ENCODE assay signal across 17 cellular contexts in genomic region chr16:80300876-80301275, GRCh38.
DNase-seq lines count a peak whose midpoint lies in the region; ATAC-seq, FAIRE-seq and TF ChIP-seq lines count a peak whose summit lies in the region.
"Had no signal": no experiment of that assay in that cellular context is flagged by ENCODE, and none has a peak within 500 bp of the region (broad histone marks: within the 10 kb centered on the region; RNA-seq: fewer than 3 reads in every experiment).

No MANE protein-coding gene starts in this region.

- H3K27me3 Mint-ChIP-seq in Caco-2 (ENCODE audit: insufficient read depth, unreplicated experiment): no peaks in the 10 kb centered on the region
- H3K27me3 Mint-ChIP-seq in osteocyte (ENCODE audit: unreplicated experiment): no peaks in the 10 kb centered on the region
- peaks cover 9 to 15% of the 10 kb centered on the region in 2 donors for H3K27me3 Mint-ChIP-seq in T-cell
- no peaks in the 10 kb centered on the region for H3K27me3 Mint-ChIP-seq in glutamatergic neuron (ENCODE audit: unreplicated experiment)
- H3K27me3 Mint-ChIP-seq: activated CD4-positive, alpha-beta T cell treated with anti-CD3 and anti-CD28 coated beads, Interleukin-2, amount 10 ng/mL, durations not matched to agents 7 days and 5 days had no signal

- peak overlapping the region; percentile 65 for H3K27ac Mint-ChIP-seq in Caco-2 (ENCODE audit: unreplicated experiment)
- peak overlapping the region; percentile 65 for H3K27ac Mint-ChIP-seq in osteocyte (ENCODE audit: unreplicated experiment)
- H3K27ac Mint-ChIP-seq in T-cell: no peak overlapping the region
- H3K27ac Mint-ChIP-seq in stimulated activated effector memory CD8-positive, alpha-beta T cell treated with anti-CD3 and anti-CD28 coated beads, Interleukin-12 subunit alpha, Interleukin-12 subunit beta, amount 100 ng/mL, for 72 hours: no peak overlapping the region
- H3K27ac Mint-ChIP-seq in glutamatergic neuron (ENCODE audit: unreplicated experiment): no peak overlapping the region
- H3K27ac Mint-ChIP-seq: activated CD4-positive, alpha-beta T cell treated with anti-CD3 and anti-CD28 coated beads, Interleukin-2, amount 10 ng/mL, durations not matched to agents 7 days and 5 days; activated T-helper 1 cell treated with anti-CD3 and anti-CD28 coated beads, Interleukin-12 subunit alpha, Interleukin-12 subunit beta, Interleukin-2, Interleukin-4 antibody, amounts not matched to agents 30 ng/mL and 10 ng/mL and 1 ng/mL, durations not matched to agents 14 hours and 24 hours and 36 hours had no signal

- TF ChIP-seq CTCF in Caco-2 (IDR thresholded peaks at IDR 0.05; ENCODE audit: insufficient read depth in 1 of 2, low read depth in 1 of 2, low read length in 1 of 2, severe bottlenecking in 1 of 2, unreplicated experiment in 1 of 2) (no peak), epithelial cell of proximal tubule (conservative IDR thresholded peaks at IDR 0.05; ENCODE audit: low read depth, low read length) (no peak), osteocyte (IDR thresholded peaks at IDR 0.05) (no peak), glutamatergic neuron (IDR thresholded peaks at IDR 0.05; ENCODE audit: partially characterized antibody, unreplicated experiment) (no peak)

- DNase-seq in Caco-2 (peak in 1 of 2 experiments; percentile 26), RCC 7860 (ENCODE audit: low spot score) (peak; percentile 89), epithelial cell of proximal tubule (ENCODE audit: low read depth) (peak; percentile 46), osteocyte (ENCODE audit: extremely low spot score, unreplicated experiment) (no peak), T-cell (no peak), glutamatergic neuron (no peak)
- no peak for DNase-seq in activated CD8-positive, alpha-beta memory T cell treated with anti-CD3 and anti-CD28 coated beads, Interleukin-2, amount 50 U/mL, for 4 hours
- no peak for DNase-seq in stimulated activated effector memory CD8-positive, alpha-beta T cell treated with anti-CD3 and anti-CD28 coated beads, Interleukin-12 subunit alpha, Interleukin-12 subunit beta, amount 100 ng/mL, for 72 hours (ENCODE audit: low spot score in 2 of 2)
- DNase-seq: activated CD4-positive, alpha-beta T cell treated with anti-CD3 and anti-CD28 coated beads, Interleukin-2, amount 10 ng/mL, durations not matched to agents 7 days and 5 days; COR-L47; erythroblast; KBM-7; NCI-H1694; NCI-H526; stimulated activated CD4-positive, alpha-beta T cell treated with anti-CD3 and anti-CD28 coated beads, Interleukin-4, amount 100 ng/mL, for 4 hours; stimulated activated naive CD8-positive, alpha-beta T cell treated with anti-CD3 and anti-CD28 coated beads, Interleukin-15, Interleukin-2, amounts not matched to agents 100 U/mL and 50 U/mL, for 24 hours had no signal

- H3K4me1 Mint-ChIP-seq in Caco-2 (ENCODE audit: low read depth, unreplicated experiment) (peaks cover 60% of the 10 kb centered on the region), osteocyte (ENCODE audit: unreplicated experiment) (peaks cover 42% of the 10 kb centered on the region), T-cell (no peaks in the 10 kb centered on the region), glutamatergic neuron (ENCODE audit: low read depth, unreplicated experiment) (peaks cover 7% of the 10 kb centered on the region)
- H3K4me1 Mint-ChIP-seq in stimulated activated effector memory CD8-positive, alpha-beta T cell treated with anti-CD3 and anti-CD28 coated beads, Interleukin-12 subunit alpha, Interleukin-12 subunit beta, amount 100 ng/mL, for 72 hours: no peaks in the 10 kb centered on the region
- H3K4me1 Mint-ChIP-seq: activated CD4-positive, alpha-beta T cell treated with anti-CD3 and anti-CD28 coated beads, Interleukin-2, amount 10 ng/mL, durations not matched to agents 7 days and 5 days had no signal

- peaks cover 10% of the 10 kb centered on the region for H3K9me3 Mint-ChIP-seq in Caco-2 (ENCODE audit: unreplicated experiment)
- H3K9me3 Mint-ChIP-seq in osteocyte (ENCODE audit: unreplicated experiment): no peaks in the 10 kb centered on the region
- H3K9me3 Mint-ChIP-seq in T-cell: no peaks in the 10 kb centered on the region
- no peaks in the 10 kb centered on the region for H3K9me3 Mint-ChIP-seq in stimulated activated effector memory CD8-positive, alpha-beta T cell treated with anti-CD3 and anti-CD28 coated beads, Interleukin-12 subunit alpha, Interleukin-12 subunit beta, amount 100 ng/mL, for 72 hours
- H3K9me3 Mint-ChIP-seq in glutamatergic neuron (ENCODE audit: unreplicated experiment): no peaks in the 10 kb centered on the region
- H3K9me3 Mint-ChIP-seq: activated CD4-positive, alpha-beta T cell treated with anti-CD3 and anti-CD28 coated beads, Interleukin-2, amount 10 ng/mL, durations not matched to agents 7 days and 5 days; activated T-helper 1 cell treated with anti-CD3 and anti-CD28 coated beads, Interleukin-12 subunit alpha, Interleukin-12 subunit beta, Interleukin-2, Interleukin-4 antibody, amounts not matched to agents 30 ng/mL and 10 ng/mL and 1 ng/mL, durations not matched to agents 14 hours and 24 hours and 36 hours had no signal

- peaks cover 76% of the 10 kb centered on the region for H3K4me1 ChIP-seq in Caco-2

- peak; percentile 83 for FAIRE-seq in RCC 7860 (lab: Jason Lieb, UNC)

- no TSS peak for BruUV-seq in Caco-2 (replicated peaks; lab: Mats Ljungman, UMichigan)

- peak overlapping the region; percentile 23 for H3K4me3 Mint-ChIP-seq in Caco-2 (ENCODE audit: unreplicated experiment)
- H3K4me3 Mint-ChIP-seq in osteocyte (ENCODE audit: unreplicated experiment): no peak overlapping the region
- H3K4me3 Mint-ChIP-seq in T-cell: no peak overlapping the region
- H3K4me3 Mint-ChIP-seq in stimulated activated effector memory CD8-positive, alpha-beta T cell treated with anti-CD3 and anti-CD28 coated beads, Interleukin-12 subunit alpha, Interleukin-12 subunit beta, amount 100 ng/mL, for 72 hours: no peak overlapping the region
- no peak overlapping the region for H3K4me3 Mint-ChIP-seq in glutamatergic neuron (ENCODE audit: unreplicated experiment)
- H3K4me3 Mint-ChIP-seq: activated CD4-positive, alpha-beta T cell treated with anti-CD3 and anti-CD28 coated beads, Interleukin-2, amount 10 ng/mL, durations not matched to agents 7 days and 5 days; activated T-helper 1 cell treated with anti-CD3 and anti-CD28 coated beads, Interleukin-12 subunit alpha, Interleukin-12 subunit beta, Interleukin-2, Interleukin-4 antibody, amounts not matched to agents 30 ng/mL and 10 ng/mL and 1 ng/mL, durations not matched to agents 14 hours and 24 hours and 36 hours had no signal

- POLR2A ChIA-PET in Caco-2 (lab: Charles Lee) (no interaction called here), T-cell (lab: Charles Lee) (no interaction called here)

- H3K9me3 ChIP-seq in Caco-2: no peaks in the 10 kb centered on the region

- CTCF ChIA-PET in Caco-2 (lab: Charles Lee): interaction anchor here (0.6 to 1.2 kb wide), 2 partner anchors 35 to 716 kb away, joined by 3 read pairs; no protein-coding TSS in a partner anchor
- CTCF ChIA-PET in T-cell (lab: Charles Lee): no interaction called here

- H3K36me3 Mint-ChIP-seq in Caco-2 (ENCODE audit: insufficient read depth, unreplicated experiment) (no peaks in the 10 kb centered on the region), osteocyte (ENCODE audit: unreplicated experiment) (no peaks in the 10 kb centered on the region), T-cell (no peaks in the 10 kb centered on the region), glutamatergic neuron (ENCODE audit: unreplicated experiment) (no peaks in the 10 kb centered on the region)
- no peaks in the 10 kb centered on the region for H3K36me3 Mint-ChIP-seq in stimulated activated effector memory CD8-positive, alpha-beta T cell treated with anti-CD3 and anti-CD28 coated beads, Interleukin-12 subunit alpha, Interleukin-12 subunit beta, amount 100 ng/mL, for 72 hours

- no peaks in the 10 kb centered on the region for H3K36me3 ChIP-seq in Caco-2 (ENCODE audit: control insufficient read depth, insufficient read depth, low read length)

- no peak for ATAC-seq in T-cell (replicated peaks in 1 of 4)
- ATAC-seq in stimulated activated effector memory CD8-positive, alpha-beta T cell treated with anti-CD3 and anti-CD28 coated beads, Interleukin-12 subunit alpha, Interleukin-12 subunit beta, amount 100 ng/mL, for 72 hours: no peak
- ATAC-seq: stimulated activated naive CD8-positive, alpha-beta T cell treated with anti-CD3 and anti-CD28 coated beads, Interleukin-15, Interleukin-2, amounts not matched to agents 100 U/mL and 50 U/mL, for 24 hours had no signal

- intact Hi-C loops in Caco-2 (cut with micrococcal nuclease; ENCODE audit: unreplicated experiment): loop anchor here (2.0 to 5.0 kb wide), 2 partner anchors 36 to 99 kb away; no protein-coding TSS in a partner anchor

- no peaks in the 10 kb centered on the region for H3K27me3 ChIP-seq in Caco-2 (replicated peaks; ENCODE audit: control insufficient read depth, insufficient read depth, low read length)

- no peak overlapping the region for H3K4me3 ChIP-seq in Caco-2 (ENCODE audit: low read depth, low read length)
- H3K4me3 ChIP-seq in epithelial cell of proximal tubule (ENCODE audit: low read depth, low read length): no peak overlapping the region

Comparison
In these comparisons a context has a peak if more than half of its experiments do, and no peak if none do; other contexts are left out.
1. DNase-seq: peak in RCC 7860 (single experiment) and epithelial cell of proximal tubule (single experiment); none in osteocyte (single experiment), T-cell (0 of 34), activated CD8-positive, alpha-beta memory T cell treated with anti-CD3 and anti-CD28 coated beads, Interleukin-2, amount 50 U/mL, for 4 hours (single experiment), stimulated activated effector memory CD8-positive, alpha-beta T cell treated with anti-CD3 and anti-CD28 coated beads, Interleukin-12 subunit alpha, Interleukin-12 subunit beta, amount 100 ng/mL, for 72 hours (0 of 2) and glutamatergic neuron (single experiment).
2. H3K27ac Mint-ChIP-seq: peak in Caco-2 (single experiment) and osteocyte (single experiment); none in T-cell (0 of 2), stimulated activated effector memory CD8-positive, alpha-beta T cell treated with anti-CD3 and anti-CD28 coated beads, Interleukin-12 subunit alpha, Interleukin-12 subunit beta, amount 100 ng/mL, for 72 hours (single experiment) and glutamatergic neuron (single experiment).